9 cellular contexts compared by ENCODE assay signal in the genomic region with DNA sequence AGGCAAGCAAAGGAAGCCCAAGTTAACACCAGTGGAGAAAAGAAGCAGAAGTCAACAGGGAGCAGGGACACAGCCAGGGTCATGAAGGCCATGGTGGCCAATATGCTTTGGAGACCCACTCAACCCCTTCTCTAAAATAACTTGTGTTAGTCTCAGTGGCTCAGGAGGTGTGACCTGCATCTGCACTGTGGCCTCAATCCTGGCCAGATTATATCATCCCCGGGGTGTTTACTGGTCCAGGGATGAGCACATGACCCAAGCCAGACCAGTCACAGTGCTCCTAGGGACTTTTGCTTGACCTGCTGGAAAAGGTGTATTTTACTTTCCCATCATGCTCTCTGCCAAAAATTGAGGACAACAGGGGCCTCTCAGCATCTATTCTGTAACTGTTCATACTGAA.
DNase-seq lines count a peak whose midpoint lies in the region; ATAC-seq, FAIRE-seq and TF ChIP-seq lines count a peak whose summit lies in the region.
"Had no signal": no experiment of that assay in that cellular context is flagged by ENCODE, and none has a peak within 500 bp of the region (broad histone marks: within the 10 kb centered on the region; RNA-seq: fewer than 3 reads in every experiment).

No MANE protein-coding gene starts in this region.

- H3K27ac ChIP-seq in brain microvascular endothelial cell: peak overlapping the region; percentile 98
- H3K27ac ChIP-seq in spleen: peak overlapping the region in 7 of 8 donors; percentile 34 to 71 (median 63)
- H3K27ac ChIP-seq in HepG2 (ENCODE audit: extremely low read length, insufficient read depth, low read length): no peak overlapping the region

- H3K27me3 ChIP-seq in brain microvascular endothelial cell (replicated peaks) (no peaks in the 10 kb centered on the region), spleen (replicated peaks in 1 of 7) (no peaks in the 10 kb centered on the region), HepG2 (ENCODE audit: control insufficient read depth in 1 of 2, insufficient read depth in 2 of 2, low read length in 2 of 2) (no peaks in the 10 kb centered on the region)

- no peak for FAIRE-seq in HepG2 (lab: Jason Lieb, UNC)
- FAIRE-seq: TTC549 had no signal

- TF ChIP-seq POLR2A in spleen (IDR thresholded peaks at IDR 0.05) (no peak), HepG2 (IDR thresholded peaks at IDR 0.05; ENCODE audit: insufficient read depth in 1 of 2, low read depth in 2 of 2, low read length in 2 of 2) (no peak)

- no peak for DNase-seq in brain microvascular endothelial cell
- no peak for DNase-seq in spleen
- DNase-seq in HepG2 (ENCODE audit: low spot score): no peak
- no peak for DNase-seq in NCI-H2081 (lab: John Stamatoyannopoulos, UW)
- no peak for DNase-seq in pons (ENCODE audit: low spot score)
- no peak for DNase-seq in hypothalamus (lab: John Stamatoyannopoulos, UW)

- H2AFZ ChIP-seq in HepG2 (ENCODE audit: low read length): no peak overlapping the region

- H3K79me2 ChIP-seq in HepG2 (ENCODE audit: insufficient read depth, low read length): no peaks in the 10 kb centered on the region

- H3K9me3 ChIP-seq in spleen (no peaks in the 10 kb centered on the region), HepG2 (ENCODE audit: low read length) (no peaks in the 10 kb centered on the region)

- TF ChIP-seq EP300 in HepG2 (IDR thresholded peaks at IDR 0.05; ENCODE audit: low read depth in 2 of 2, low read length in 2 of 2) (no peak), HepG2 (CRISPR knock-in tag; IDR thresholded peaks at IDR 0.05; ENCODE audit: borderline replicate concordance) (no peak)

- peaks cover 0 to 6% (median 0%) of the 10 kb centered on the region in 6 donors for H3K4me1 ChIP-seq in spleen
- no peaks in the 10 kb centered on the region for H3K4me1 ChIP-seq in HepG2 (ENCODE audit: insufficient read depth, low read length)

- no peaks in the 10 kb centered on the region for H4K20me1 ChIP-seq in HepG2 (ENCODE audit: insufficient read depth, low read length)

- H3K4me2 ChIP-seq in HepG2 (ENCODE audit: low read depth, low read length): no peak overlapping the region

- ATAC-seq in GM19397 (IDR thresholded peaks at IDR 0.05; ENCODE audit: unreplicated experiment) (peak; percentile 18), HG03045 (IDR thresholded peaks at IDR 0.05; ENCODE audit: unreplicated experiment) (peak; percentile 26), HepG2 (no peak)

- WGBS in spleen, 5 donors: 88 to 100% (median 100%) methylated on average over 1 of the region's 1 CpG
- WGBS in HepG2 (ENCODE audit: low lambda C conversion rate): no CpG with 5 or more reads among the region's 1 CpG

- TF ChIP-seq CTCF in brain microvascular endothelial cell (IDR thresholded peaks at IDR 0.05; ENCODE audit: low read depth, low read length, missing control alignments): no peak
- TF ChIP-seq CTCF in spleen (IDR thresholded peaks at IDR 0.05 in 8 of 11, conservative IDR thresholded peaks at IDR 0.05 in 3 of 11): no peak
- TF ChIP-seq CTCF in HepG2 (CRISPR knock-in tag; IDR thresholded peaks at IDR 0.05): no peak

- H3K9ac ChIP-seq in HepG2 (ENCODE audit: insufficient read depth, low read depth, low read length): no peak overlapping the region

- BruUV-seq in HepG2 (replicated peaks; lab: Mats Ljungman, UMichigan): no TSS peak

- no peak overlapping the region for H3K4me3 ChIP-seq in brain microvascular endothelial cell (ENCODE audit: low read depth, low read length)
- H3K4me3 ChIP-seq in spleen: no peak overlapping the region
- no peak overlapping the region for H3K4me3 ChIP-seq in HepG2 (replicated peaks in 1 of 3; ENCODE audit: insufficient read depth in 1 of 3, low read depth in 2 of 3, low read length in 3 of 3)

- CTCF ChIA-PET in HepG2 (lab: Yijun Ruan, JAX; ENCODE audit: low intra/inter-chr PET ratio, low total read pairs): no interaction called here

- intact Hi-C loops in spleen (cut with DNase I; ENCODE audit: low total_unique reads): no loop called here
- intact Hi-C loops in HepG2 (cut with micrococcal nuclease; ENCODE audit: unreplicated experiment): no loop called here

- H3K36me3 ChIP-seq in brain microvascular endothelial cell (replicated peaks) (no peaks in the 10 kb centered on the region), spleen (peaks cover 0 to 30% (median 4%) of the 10 kb centered on the region in 6 donors), HepG2 (replicated peaks in 1 of 2; ENCODE audit: control insufficient read depth in 1 of 2, insufficient read depth in 2 of 2, low read length in 2 of 2) (no peaks in the 10 kb centered on the region)

- POLR2A ChIA-PET in HepG2 (lab: Yijun Ruan, JAX): no interaction called here

- TF ChIP-seq RAD21 in HepG2 (CRISPR knock-in tag; IDR thresholded peaks at IDR 0.05): no peak

- in situ Hi-C loops in brain microvascular endothelial cell (cut with HindIII; ENCODE audit: low pct_ligation_motif_present, low sequenced_read_pairs) (no loop called here), HepG2 (cut with HindIII; ENCODE audit: extremely low pct_ligation_motif_present, low pct_unique_long_range_greater_than_20kb) (no loop called here)

TF ChIP-seq in HepG2, 621 proteins besides CTCF, POLR2A, EP300 and RAD21:
- TF ChIP-seq FIP1L1 (IDR thresholded peaks at IDR 0.05; ENCODE audit: borderline replicate concordance, insufficient read depth, low read depth, low read length) (no peak), KAT2B (IDR thresholded peaks at IDR 0.05; ENCODE audit: borderline replicate concordance, low read depth, low read length) (no peak)
- TF ChIP-seq, protein P1, sequence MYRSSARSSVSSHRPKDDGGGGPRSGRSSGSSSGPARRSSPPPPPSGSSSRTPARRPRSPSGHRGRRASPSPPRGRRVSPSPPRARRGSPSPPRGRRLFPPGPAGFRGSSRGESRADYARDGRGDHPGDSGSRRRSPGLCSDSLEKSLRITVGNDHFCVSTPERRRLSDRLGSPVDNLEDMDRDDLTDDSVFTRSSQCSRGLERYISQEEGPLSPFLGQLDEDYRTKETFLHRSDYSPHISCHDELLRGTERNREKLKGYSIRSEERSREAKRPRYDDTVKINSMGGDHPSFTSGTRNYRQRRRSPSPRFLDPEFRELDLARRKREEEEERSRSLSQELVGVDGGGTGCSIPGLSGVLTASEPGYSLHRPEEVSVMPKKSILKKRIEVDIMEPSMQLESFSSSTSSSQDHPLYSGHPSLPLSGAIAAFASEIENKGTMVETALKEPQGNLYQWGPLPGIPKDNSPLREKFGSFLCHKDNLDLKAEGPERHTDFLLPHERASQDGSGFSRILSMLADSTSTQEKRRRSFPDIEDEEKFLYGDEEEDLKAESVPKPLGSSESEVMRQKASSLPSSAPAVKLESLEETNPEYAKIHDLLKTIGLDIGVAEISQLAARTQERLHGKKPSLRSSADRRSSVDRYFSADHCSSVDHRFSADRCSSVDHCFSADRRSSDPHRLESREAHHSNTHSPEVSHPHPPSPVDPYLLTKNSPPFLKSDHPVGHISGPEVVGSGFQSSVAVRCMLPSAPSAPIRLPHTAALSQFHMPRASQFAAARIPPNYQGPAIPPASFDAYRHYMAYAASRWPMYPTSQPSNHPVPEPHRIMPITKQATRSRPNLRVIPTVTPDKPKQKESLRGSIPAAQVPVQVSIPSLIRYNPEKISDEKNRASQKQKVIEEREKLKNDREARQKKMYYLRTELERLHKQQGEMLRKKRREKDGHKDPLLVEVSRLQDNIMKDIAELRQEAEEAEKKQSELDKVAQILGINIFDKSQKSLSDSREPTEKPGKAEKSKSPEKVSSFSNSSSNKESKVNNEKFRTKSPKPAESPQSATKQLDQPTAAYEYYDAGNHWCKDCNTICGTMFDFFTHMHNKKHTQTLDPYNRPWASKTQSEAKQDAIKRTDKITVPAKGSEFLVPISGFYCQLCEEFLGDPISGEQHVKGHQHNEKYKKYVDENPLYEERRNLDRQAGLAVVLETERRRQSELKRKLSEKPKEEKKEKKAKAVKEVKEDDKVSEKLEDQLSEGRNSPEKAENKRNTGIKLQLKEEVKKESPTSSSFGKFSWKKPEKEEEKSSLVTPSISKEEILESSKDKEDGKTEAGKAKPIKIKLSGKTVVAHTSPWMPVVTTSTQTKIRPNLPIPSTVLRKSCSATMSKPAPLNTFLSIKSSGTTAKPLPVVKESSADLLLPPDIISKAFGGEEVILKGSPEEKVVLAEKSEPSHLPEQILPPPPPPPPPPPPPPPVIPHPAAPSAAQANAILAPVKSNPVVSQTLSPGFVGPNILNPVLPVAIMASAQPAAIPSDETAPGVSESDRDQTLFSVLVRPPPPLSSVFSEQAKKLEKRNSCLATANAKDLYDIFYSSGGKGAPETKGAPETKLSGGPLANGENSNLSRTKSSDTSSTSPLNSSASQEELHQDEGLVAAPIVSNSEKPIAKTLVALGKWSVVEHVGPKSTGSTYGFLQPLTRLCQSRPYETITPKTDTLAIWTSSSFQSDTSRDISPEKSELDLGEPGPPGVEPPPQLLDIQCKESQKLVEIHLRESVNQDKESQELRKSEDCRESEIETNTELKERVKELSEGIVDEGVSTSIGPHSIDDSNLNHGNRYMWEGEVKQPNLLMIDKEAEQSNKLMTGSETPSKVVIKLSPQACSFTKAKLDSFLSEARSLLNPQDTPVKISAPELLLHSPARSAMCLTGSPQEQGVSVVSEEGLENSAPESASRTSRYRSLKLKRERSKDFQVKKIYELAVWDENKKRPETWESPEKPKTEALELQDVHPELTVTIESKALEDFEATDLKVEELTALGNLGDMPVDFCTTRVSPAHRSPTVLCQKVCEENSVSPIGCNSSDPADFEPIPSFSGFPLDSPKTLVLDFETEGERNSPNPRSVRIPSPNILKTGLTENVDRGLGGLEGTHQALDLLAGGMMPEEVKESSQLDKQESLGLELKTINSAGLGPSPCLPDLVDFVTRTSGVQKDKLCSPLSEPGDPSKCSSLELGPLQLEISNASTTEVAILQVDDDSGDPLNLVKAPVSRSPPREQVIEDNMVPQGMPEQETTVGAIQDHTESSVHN (CRISPR knock-in tag; IDR thresholded peaks at IDR 0.05): no peak
